22 cellular contexts compared by ENCODE assay signal in genomic region chr2:63742592-63742991, GRCh38.
"Had no signal": no experiment of that assay in that cellular context is flagged by ENCODE, and none has a peak within 500 bp of the region (broad histone marks: within the 10 kb centered on the region; RNA-seq: fewer than 3 reads in every experiment).

No MANE protein-coding gene starts in this region.

- H3K27me3 ChIP-seq: adrenal gland, foreskin keratinocyte, hepatocyte, pancreas, right lobe of liver, upper lobe of left lung had no signal

- ATAC-seq: activated T-helper 17 cell treated with anti-CD3 and anti-CD28 coated beads, Interleukin-2, amount 50 U/mL, for 72 hours; foreskin keratinocyte; left lobe of liver; natural killer cell treated with Interleukin-12 subunit alpha and Interleukin-12 subunit beta and Interleukin-15 and Interleukin-18, amount 100 ng/mL, for 72 hours; pancreas; stimulated activated naive B cell treated with anti-CD40 and anti-IgM and Interleukin-4, amounts not matched to agents 10 μg/mL and 1 μg/mL and 100 μg/mL, for 72 hours; WTC11 had no signal

- H3K4me2 ChIP-seq: hepatocyte, smooth muscle cell had no signal

- H3K36me3 ChIP-seq: adrenal gland, pancreas, right lobe of liver, thoracic aorta, upper lobe of left lung had no signal

- H3K9me3 ChIP-seq: adrenal gland, pancreas, right lobe of liver, thoracic aorta had no signal

- H3K79me2 ChIP-seq: hepatocyte had no signal

- H3K27ac ChIP-seq: adrenal gland, foreskin keratinocyte, hepatocyte, pancreas, thoracic aorta, upper lobe of left lung had no signal

- DNase-seq: activated T-cell treated with anti-CD3 and anti-CD28 coated beads, Interleukin-2, amount 50 U/mL, for 24 hours; central memory CD4-positive, alpha-beta T cell; effector CD8-positive, alpha-beta T cell; glutamatergic neuron; immature natural killer cell; pancreas; right lobe of liver; stimulated activated CD4-positive, alpha-beta T cell treated with anti-CD3 and anti-CD28 coated beads, Interleukin-15, amount 100 ng/mL, for 24 hours; stimulated activated CD8-positive, alpha-beta memory T cell treated with anti-CD3 and anti-CD28 coated beads, Interleukin-4, amount 100 ng/mL, for 48 hours; stimulated activated naive B cell treated with anti-CD40 and anti-IgM and Interleukin-4, amounts not matched to agents 10 μg/mL and 1 μg/mL and 100 μg/mL, for 72 hours; T-helper 9 cell; upper lobe of left lung had no signal

- H3K4me3 ChIP-seq: adrenal gland, hepatocyte, lung, pancreas, right lobe of liver, smooth muscle cell, thoracic aorta, upper lobe of left lung had no signal

- H2AFZ ChIP-seq: hepatocyte had no signal
